12 cellular contexts compared by ENCODE assay signal in the genomic region with DNA sequence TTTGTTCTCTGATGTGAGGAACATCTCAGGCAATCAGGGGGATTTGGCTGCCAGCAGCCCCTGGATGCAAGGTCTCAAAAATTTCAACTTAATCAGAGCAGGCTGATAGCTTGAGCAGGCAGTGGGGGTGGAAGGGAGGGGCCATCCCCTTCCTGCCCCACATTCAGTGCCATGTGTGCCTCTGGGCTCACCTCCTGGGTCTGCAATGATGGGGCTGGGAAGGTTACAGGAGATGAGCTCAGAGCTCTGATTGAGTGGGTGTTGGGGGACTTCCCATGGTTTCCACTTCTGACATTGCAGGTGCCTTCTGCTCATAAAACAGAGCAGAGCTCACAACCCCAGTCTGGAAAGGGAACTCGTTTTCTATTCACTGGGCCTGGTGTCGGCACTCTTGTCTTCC. TPM values are rescaled to one million over a fixed set of nuclear protein-coding genes. Genes with fewer than 3 reads are reported as not detected.
A peak's percentile ranks its signal among the peaks of the same experiment; 100 is the strongest.
DNase-seq lines count a peak whose midpoint lies in the region; ATAC-seq, FAIRE-seq and TF ChIP-seq lines count a peak whose summit lies in the region.
"Had no signal": no experiment of that assay in that cellular context is flagged by ENCODE, and none has a peak within 500 bp of the region (broad histone marks: within the 10 kb centered on the region; RNA-seq: fewer than 3 reads in every experiment).

No MANE protein-coding gene starts in this region.

- no peaks in the 10 kb centered on the region for H3K36me3 ChIP-seq in GM12878 (ENCODE audit: control insufficient read depth in 2 of 2, insufficient read depth in 2 of 2, low read length in 1 of 2)

- TF ChIP-seq RAD21 in GM12878 (IDR thresholded peaks at IDR 0.05; ENCODE audit: insufficient read depth, low read depth, low read length) = no peak

- H3K27ac ChIP-seq in GM12878 (ENCODE audit: control insufficient read depth, insufficient read depth) = peak overlapping the region; percentile 33; the same call in 1 of the 2 replicates

- H3K4me2 ChIP-seq in GM12878 (ENCODE audit: control insufficient read depth, insufficient read depth) = 0 out of 2 replicates have a peak overlapping the region, but pooled peaks have one; percentile 27

- no peaks in the 10 kb centered on the region for H3K27me3 Mint-ChIP-seq in T-helper 2 cell treated with Interferon-gamma antibody and Interleukin-4, amounts not matched to agents 5 μg/mL and 100 μg/mL, for 36 hours (ENCODE audit: low read depth)

- SMC1A ChIA-PET in GM12878 (lab: Charles Lee; ENCODE audit: uncharacterized antibody, unreplicated experiment) = interaction anchor here (0.6 to 1.2 kb wide), 5 partner anchors 9 to 29 kb away, joined by 3 to 5 read pairs (median 3); no protein-coding TSS in a partner anchor

- POLR2A ChIA-PET in GM12878 (lab: Charles Lee) = interaction anchor here (0.5 to 1.3 kb wide), 4 partner anchors 36 to 198 kb away, joined by 3 to 4 read pairs (median 3); partner anchors contain the start of gene PARP16

- H3K79me2 ChIP-seq in GM12878 (ENCODE audit: control insufficient read depth, insufficient read depth, low read length) = no peaks in the 10 kb centered on the region

- no peak for TF ChIP-seq CTCF in GM12878 (IDR thresholded peaks at IDR 0.05 in 2 of 3, conservative IDR thresholded peaks at IDR 0.05 in 1 of 3; ENCODE audit: control insufficient read depth in 2 of 3, extremely low read depth in 1 of 3, insufficient read depth in 1 of 3, low read depth in 3 of 3, low read length in 3 of 3)

- intact Hi-C loops in GM12878 (cut with micrococcal nuclease; ENCODE audit: unreplicated experiment) = no loop called here

- in situ Hi-C loops in GM12878 (cut with MboI) = no loop called here

- H3K36me3 Mint-ChIP-seq in T-helper 2 cell treated with Interferon-gamma antibody and Interleukin-4, amounts not matched to agents 5 μg/mL and 100 μg/mL, for 36 hours (ENCODE audit: low read depth) = peaks cover 1% of the 10 kb centered on the region

- no peak for TF ChIP-seq EP300 in GM12878 (IDR thresholded peaks at IDR 0.05; ENCODE audit: borderline replicate concordance in 1 of 2, control insufficient read depth in 1 of 2, low read depth in 2 of 2, low read length in 2 of 2)

- FAIRE-seq in GM12878 (lab: Jason Lieb, UNC) = no peak
- FAIRE-seq: HepG2 had no signal

- H3K9me3 Mint-ChIP-seq in T-helper 2 cell treated with Interferon-gamma antibody and Interleukin-4, amounts not matched to agents 5 μg/mL and 100 μg/mL, for 36 hours = no peaks in the 10 kb centered on the region

- 5% methylated on average over 2 of the region's 2 CpGs for WGBS in GM12878 (ENCODE audit: insufficient coverage, insufficient replicate concordance, low lambda C conversion rate, missing lambda C conversion rate)

- no peak overlapping the region for H3K27ac Mint-ChIP-seq in T-helper 2 cell treated with Interferon-gamma antibody and Interleukin-4, amounts not matched to agents 5 μg/mL and 100 μg/mL, for 36 hours

- ATAC-seq in GM19328 (IDR thresholded peaks at IDR 0.05; ENCODE audit: unreplicated experiment) = peak; percentile 57
- ATAC-seq in GM12878 = peak; percentile 95
- no peak for ATAC-seq in esophagus mucosa
- ATAC-seq in HG02884 (IDR thresholded peaks at IDR 0.05; ENCODE audit: unreplicated experiment) = no peak
- no peak for ATAC-seq in SK-N-SH treated with all-trans-retinoic acid at 6 μM for 48 hours
- ATAC-seq: HepG2 had no signal

- peaks cover 2% of the 10 kb centered on the region for H3K4me1 Mint-ChIP-seq in T-helper 2 cell treated with Interferon-gamma antibody and Interleukin-4, amounts not matched to agents 5 μg/mL and 100 μg/mL, for 36 hours (ENCODE audit: low read depth)

- H3K27me3 ChIP-seq in GM12878 (replicated peaks in 1 of 2; ENCODE audit: control insufficient read depth in 2 of 2, insufficient read depth in 2 of 2, low read length in 1 of 2) = no peaks in the 10 kb centered on the region
- H3K27me3 ChIP-seq: tibial nerve had no signal

- peak; percentile 75 for DNase-seq in T-helper 2 cell treated with Interferon-gamma antibody and Interleukin-4, amounts not matched to agents 5 μg/mL and 100 μg/mL, for 36 hours (ENCODE audit: low spot score)
- DNase-seq in GM12878 (ENCODE audit: low read depth, low spot score) (peak; percentile 38), NCI-H2081 treated with DMSO at 0.1 percent for 48 hours (lab: John Stamatoyannopoulos, UW) (no peak)
- peak; percentile 47 for DNase-seq in stimulated activated CD8-positive, alpha-beta memory T cell treated with anti-CD3 and anti-CD28 coated beads, Interleukin-4, amount 100 ng/mL, for 24 hours (ENCODE audit: low read depth)
- DNase-seq: hypothalamus, NCI-H526 had no signal

- 0 out of 2 replicates have a peak, but pooled peaks have one; percentile 21 for TF ChIP-seq POLR2A in GM12878 (IDR thresholded peaks at IDR 0.05; ENCODE audit: low read depth, low read length)

- no peaks in the 10 kb centered on the region for H4K20me1 ChIP-seq in GM12878 (ENCODE audit: control insufficient read depth, insufficient read depth)

- BruUV-seq in GM12878 (replicated peaks; lab: Mats Ljungman, UMichigan) = no TSS peak

- H3K9ac ChIP-seq in GM12878 (ENCODE audit: control insufficient read depth, insufficient read depth, low read length) = no peak overlapping the region

- H3K4me1 ChIP-seq in GM12878 (ENCODE audit: control insufficient read depth, insufficient read depth, low read length) = peaks cover 11% of the 10 kb centered on the region

- no peaks in the 10 kb centered on the region for H3K9me3 ChIP-seq in GM12878 (replicated peaks; ENCODE audit: control insufficient read depth, insufficient read depth, low read length)
- H3K9me3 ChIP-seq: tibial nerve had no signal

- no peak overlapping the region for H3K4me3 Mint-ChIP-seq in T-helper 2 cell treated with Interferon-gamma antibody and Interleukin-4, amounts not matched to agents 5 μg/mL and 100 μg/mL, for 36 hours

- no peak overlapping the region for H2AFZ ChIP-seq in GM12878 (ENCODE audit: control insufficient read depth, low read depth, low read length)

- CTCF ChIA-PET in GM12878 (lab: Yijun Ruan, JAX) = interaction anchor here (0.6 to 1.4 kb wide), 5 partner anchors 9 to 486 kb away, joined by 3 to 10 read pairs (median 4); partner anchors contain the start of gene CILP

- H3K4me3 ChIP-seq in GM12878 = no peak overlapping the region
- H3K4me3 ChIP-seq: tibial nerve had no signal

- RAD21 ChIA-PET in GM12878 (lab: Charles Lee; ENCODE audit: unreplicated experiment) = interaction anchor here (1.2 to 1.5 kb wide), 3 partner anchors 35 to 48 kb away, joined by 3 to 6 read pairs (median 3); partner anchors contain the start of gene PARP16

RNA-seq across cellular contexts. Expression of gene PARP16, which starts 37.0 kb away (rescaled TPM):
- 14.4 and 14.6 TPM in 2 replicates for total RNA-seq in GM12878 (2013; cell fraction: nucleolus; rRNA removed)
- 6.4 and 8.6 TPM in 2 replicates for total RNA-seq in GM12878 (2014; rRNA removed)
- total RNA-seq in GM12878 (2014; rRNA removed; fragmentation: Illumina TruSeq; extraction: Trizol) = 7.6 and 8.4 TPM in 2 replicates
- 10.1 and 11.3 TPM in 2 replicates for total RNA-seq in GM12878 (2021)
- 9.0 TPM for polyA plus RNA-seq in GM12878 (2011; ENCODE audit: low read depth)
- polyA plus RNA-seq in GM12878 (2011; rRNA removed) = 9.8 and 10.1 TPM in 2 replicates
- 13.3 and 14.6 TPM in 2 replicates for polyA plus RNA-seq in GM12878 (2011; cell fraction: cytosol; rRNA removed)
- polyA plus RNA-seq in GM12878 (2011; cell fraction: nucleus; rRNA removed) = 10.6 and 12.4 TPM in 2 replicates
- 8.9 and 13.2 TPM in 2 replicates for polyA plus RNA-seq in GM12878 (2012)
- 11.9 and 13.0 TPM in 2 replicates for polyA plus RNA-seq in GM12878 (2014; fragmentation: Illumina TruSeq; extraction: Trizol)
- polyA plus RNA-seq in GM12878 (2014; fragmentation: Nextera tagmentation; extraction: Ambion mirVana) = 1 to 10 TPM; 4.9 to 7.6 TPM
- 9.8 and 10.0 TPM in 2 replicates for polyA plus RNA-seq in GM12878 (2014; rRNA removed)
- 10 to 100 TPM; 13.9 to 15.7 TPM for polyA plus RNA-seq in GM12878 (2016; fragmentation: Nextera tagmentation; extraction: Ambion mirVana)
- 7.8 and 14.0 TPM in 2 replicates for polyA minus RNA-seq in GM12878 (2011; rRNA and poly(A)+ RNA removed)
- polyA minus RNA-seq in GM12878 (2011; cell fraction: cytosol; rRNA and poly(A)+ RNA removed) = 6.1 and 10.7 TPM in 2 replicates
- polyA minus RNA-seq in GM12878 (2011; cell fraction: nucleus; rRNA and poly(A)+ RNA removed) = 5.0 and 10.1 TPM in 2 replicates
- total RNA-seq in esophagus mucosa = 7.0 TPM

RNA-seq across cellular contexts. Expression of gene CILP, which starts 38.4 kb away (rescaled TPM):
- total RNA-seq in GM12878 (2013; cell fraction: nucleolus; rRNA removed) = 0.10 TPM in 1 of 2 replicates, not detected in the other
- total RNA-seq in GM12878 (2014; rRNA removed) (0.06 TPM in 1 of 2 replicates, not detected in the other), GM12878 (2014; rRNA removed; fragmentation: Illumina TruSeq; extraction: Trizol) (not detected in 2 replicates), GM12878 (2021) (0.05 TPM in 1 of 2 replicates, not detected in the other), esophagus mucosa (0.64 TPM)
- polyA plus RNA-seq in GM12878 (2011; ENCODE audit: low read depth) = not detected
- polyA plus RNA-seq in GM12878 (2011; rRNA removed) (0.04 TPM in 2 replicates), GM12878 (2014; fragmentation: Illumina TruSeq; extraction: Trizol) (0.03 TPM in 1 of 2 replicates, not detected in the other), GM12878 (2014; fragmentation: Nextera tagmentation; extraction: Ambion mirVana) (not detected), GM12878 (2014; rRNA removed) (0.03 and 0.04 TPM in 2 replicates), GM12878 (2016; fragmentation: Nextera tagmentation; extraction: Ambion mirVana) (under 1 TPM in 1 of 2 experiments, not detected in 1; 0.04 TPM)
- 0.01 and 0.02 TPM in 2 replicates for polyA plus RNA-seq in GM12878 (2011; cell fraction: cytosol; rRNA removed)
- polyA plus RNA-seq in GM12878 (2011; cell fraction: nucleus; rRNA removed) = 0.19 and 0.26 TPM in 2 replicates
- 0.06 and 0.07 TPM in 2 replicates for polyA plus RNA-seq in GM12878 (2012)
- 0.10 TPM in 1 of 2 replicates, not detected in the other for polyA minus RNA-seq in GM12878 (2011; rRNA and poly(A)+ RNA removed)
- polyA minus RNA-seq in GM12878 (2011; cell fraction: cytosol; rRNA and poly(A)+ RNA removed) = not detected in 2 replicates
- polyA minus RNA-seq in GM12878 (2011; cell fraction: nucleus; rRNA and poly(A)+ RNA removed) = not detected in 2 replicates
- total RNA-seq: HepG2 had no signal

RNA-seq across cellular contexts. Expression of gene RNU5A-1, which starts 46.2 kb away (rescaled TPM):
- not detected in 2 replicates for total RNA-seq in GM12878 (2013; cell fraction: nucleolus; rRNA removed)
- total RNA-seq in GM12878 (2014; rRNA removed) (not detected in 2 replicates), GM12878 (2014; rRNA removed; fragmentation: Illumina TruSeq; extraction: Trizol) (not detected in 2 replicates), GM12878 (2021) (not detected in 2 replicates), esophagus mucosa (not detected)
- polyA plus RNA-seq in GM12878 (2011; ENCODE audit: low read depth) = not detected
- polyA plus RNA-seq in GM12878 (2011; rRNA removed) (not detected in 2 replicates), GM12878 (2014; fragmentation: Illumina TruSeq; extraction: Trizol) (not detected in 2 replicates), GM12878 (2014; fragmentation: Nextera tagmentation; extraction: Ambion mirVana) (not detected), GM12878 (2014; rRNA removed) (not detected in 2 replicates), GM12878 (2016; fragmentation: Nextera tagmentation; extraction: Ambion mirVana) (not detected)
- not detected in 2 replicates for polyA plus RNA-seq in GM12878 (2011; cell fraction: cytosol; rRNA removed)
- not detected in 2 replicates for polyA plus RNA-seq in GM12878 (2011; cell fraction: nucleus; rRNA removed)
- not detected in 2 replicates for polyA plus RNA-seq in GM12878 (2012)
- under 0.01 and 10,433 TPM in 2 replicates for polyA minus RNA-seq in GM12878 (2011; rRNA and poly(A)+ RNA removed)
- 1,037 and 1,074 TPM in 2 replicates for polyA minus RNA-seq in GM12878 (2011; cell fraction: cytosol; rRNA and poly(A)+ RNA removed)
- under 0.01 TPM in 2 replicates for polyA minus RNA-seq in GM12878 (2011; cell fraction: nucleus; rRNA and poly(A)+ RNA removed)
- total RNA-seq: tibial nerve had no signal
- polyA plus RNA-seq: HepG2 had no signal

RNA-seq across cellular contexts. Expression of gene RNU5B-1, which starts 54.8 kb away (rescaled TPM):
- total RNA-seq in GM12878 (2013; cell fraction: nucleolus; rRNA removed) = not detected in 2 replicates
- total RNA-seq in GM12878 (2014; rRNA removed) (not detected in 2 replicates), GM12878 (2014; rRNA removed; fragmentation: Illumina TruSeq; extraction: Trizol) (not detected in 2 replicates), GM12878 (2021) (14.3 and 19.1 TPM in 2 replicates), esophagus mucosa (30.4 TPM)
- not detected for polyA plus RNA-seq in GM12878 (2011; ENCODE audit: low read depth)
- polyA plus RNA-seq in GM12878 (2011; rRNA removed) (not detected in 2 replicates), GM12878 (2014; fragmentation: Illumina TruSeq; extraction: Trizol) (not detected in 2 replicates), GM12878 (2014; fragmentation: Nextera tagmentation; extraction: Ambion mirVana) (not detected), GM12878 (2014; rRNA removed) (not detected in 2 replicates), GM12878 (2016; fragmentation: Nextera tagmentation; extraction: Ambion mirVana) (not detected)
- polyA plus RNA-seq in GM12878 (2011; cell fraction: cytosol; rRNA removed) = not detected in 2 replicates
- polyA plus RNA-seq in GM12878 (2011; cell fraction: nucleus; rRNA removed) = under 0.01 TPM in 1 of 2 replicates, not detected in the other
- polyA plus RNA-seq in GM12878 (2012) = not detected in 2 replicates
- under 0.01 and 15,416 TPM in 2 replicates for polyA minus RNA-seq in GM12878 (2011; rRNA and poly(A)+ RNA removed)
- polyA minus RNA-seq in GM12878 (2011; cell fraction: cytosol; rRNA and poly(A)+ RNA removed) = 1,790 and 2,489 TPM in 2 replicates
- polyA minus RNA-seq in GM12878 (2011; cell fraction: nucleus; rRNA and poly(A)+ RNA removed) = under 0.01 TPM in 2 replicates
- total RNA-seq: tibial nerve had no signal
- polyA plus RNA-seq: HepG2 had no signal

Comparison
In these comparisons a context has a peak if more than half of its experiments do, and no peak if none do; other contexts are left out.
1. ATAC-seq: peak in GM19328 (single experiment) and GM12878 (single experiment); none in esophagus mucosa (single experiment), HG02884 (single experiment) and SK-N-SH treated with all-trans-retinoic acid at 6 μM for 48 hours (single experiment).